In the genomic region with DNA sequence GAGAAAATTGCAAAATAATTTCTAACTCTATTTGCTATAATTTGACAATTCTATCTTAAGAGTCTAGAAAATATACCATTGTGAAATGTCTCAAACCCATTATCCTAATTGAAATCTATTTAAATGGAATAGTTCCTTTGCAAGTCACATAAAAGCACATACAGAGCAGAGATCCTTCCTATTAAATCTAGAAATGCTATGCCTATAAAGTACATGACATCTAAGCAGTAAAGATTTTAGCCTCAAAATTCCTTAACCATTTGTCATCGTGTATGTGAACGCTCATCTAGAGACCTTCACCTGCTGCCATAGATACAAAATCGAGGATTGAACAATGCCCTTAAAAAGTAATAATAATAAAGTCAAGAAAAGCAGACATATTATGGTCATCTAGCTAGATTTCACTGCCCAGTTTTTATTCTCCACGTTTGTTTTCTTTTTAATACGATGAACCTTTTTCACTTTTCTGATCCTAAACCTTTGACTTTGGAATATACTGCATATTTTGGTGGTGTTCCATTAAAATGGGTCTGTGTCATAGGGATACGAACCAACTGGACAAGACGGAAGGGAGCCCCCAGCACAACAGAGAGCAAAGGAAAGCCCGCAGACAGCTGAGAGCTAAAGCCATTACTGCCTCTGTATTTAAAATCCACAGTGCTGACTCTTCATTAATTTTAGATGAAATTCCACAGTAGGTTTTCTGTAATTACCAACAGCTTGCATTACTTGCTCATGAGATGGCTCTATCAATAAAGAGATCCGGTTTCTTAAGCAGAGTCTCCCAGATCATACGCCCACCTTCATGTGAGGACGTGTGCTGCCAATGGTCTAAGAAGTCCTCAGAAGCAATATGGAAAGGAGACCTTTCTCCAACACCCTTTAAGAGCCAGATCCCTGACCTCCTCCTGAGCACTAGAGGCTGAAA, we compare ENCODE assay signal across 1 cellular context.
TF ChIP-seq lines count a peak whose summit lies in the region.

No MANE protein-coding gene starts in this region.

TF ChIP-seq in SK-N-SH, 30 proteins besides CTCF, POLR2A, EP300 and RAD21:
- TF ChIP-seq FOSL2 (IDR thresholded peaks at IDR 0.05; ENCODE audit: borderline replicate concordance, low read depth) = peak; percentile 30; the same call in 1 of the 2 replicates
- peak; percentile 13; the same call in 1 of the 2 replicates for TF ChIP-seq TCF12 (IDR thresholded peaks at IDR 0.05)
- TF ChIP-seq, protein P1, sequence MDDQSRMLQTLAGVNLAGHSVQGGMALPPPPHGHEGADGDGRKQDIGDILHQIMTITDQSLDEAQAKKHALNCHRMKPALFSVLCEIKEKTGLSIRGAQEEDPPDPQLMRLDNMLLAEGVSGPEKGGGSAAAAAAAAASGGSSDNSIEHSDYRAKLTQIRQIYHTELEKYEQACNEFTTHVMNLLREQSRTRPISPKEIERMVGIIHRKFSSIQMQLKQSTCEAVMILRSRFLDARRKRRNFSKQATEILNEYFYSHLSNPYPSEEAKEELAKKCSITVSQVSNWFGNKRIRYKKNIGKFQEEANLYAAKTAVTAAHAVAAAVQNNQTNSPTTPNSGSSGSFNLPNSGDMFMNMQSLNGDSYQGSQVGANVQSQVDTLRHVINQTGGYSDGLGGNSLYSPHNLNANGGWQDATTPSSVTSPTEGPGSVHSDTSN (IDR thresholded peaks at IDR 0.05) = no peak
- peak; percentile 45; the same call in 1 of the 2 replicates for TF ChIP-seq JUND (IDR thresholded peaks at IDR 0.05)
- no peak for TF ChIP-seq RFX5 (IDR thresholded peaks at IDR 0.05; ENCODE audit: low read length)
- no peak for TF ChIP-seq SIN3A (IDR thresholded peaks at IDR 0.05; ENCODE audit: borderline replicate concordance, low read depth, low read length)
- TF ChIP-seq, protein P2, sequence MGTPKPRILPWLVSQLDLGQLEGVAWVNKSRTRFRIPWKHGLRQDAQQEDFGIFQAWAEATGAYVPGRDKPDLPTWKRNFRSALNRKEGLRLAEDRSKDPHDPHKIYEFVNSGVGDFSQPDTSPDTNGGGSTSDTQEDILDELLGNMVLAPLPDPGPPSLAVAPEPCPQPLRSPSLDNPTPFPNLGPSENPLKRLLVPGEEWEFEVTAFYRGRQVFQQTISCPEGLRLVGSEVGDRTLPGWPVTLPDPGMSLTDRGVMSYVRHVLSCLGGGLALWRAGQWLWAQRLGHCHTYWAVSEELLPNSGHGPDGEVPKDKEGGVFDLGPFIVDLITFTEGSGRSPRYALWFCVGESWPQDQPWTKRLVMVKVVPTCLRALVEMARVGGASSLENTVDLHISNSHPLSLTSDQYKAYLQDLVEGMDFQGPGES (IDR thresholded peaks at IDR 0.05; ENCODE audit: low read depth, low read length) = no peak
